13 cellular contexts compared by ENCODE assay signal in genomic region chr9:128885376-128885775, GRCh38. TPM values are rescaled to one million over a fixed set of nuclear protein-coding genes. Genes with fewer than 3 reads are reported as not detected.
DNase-seq lines count a peak whose midpoint lies in the region; ATAC-seq, FAIRE-seq and TF ChIP-seq lines count a peak whose summit lies in the region.
"Had no signal": no experiment of that assay in that cellular context is flagged by ENCODE, and none has a peak within 500 bp of the region (broad histone marks: within the 10 kb centered on the region; RNA-seq: fewer than 3 reads in every experiment).

No MANE protein-coding gene starts in this region.

- peak overlapping the region; percentile 45 for H3K4me3 Mint-ChIP-seq in CD8-positive, alpha-beta T cell

- H3K4me3 ChIP-seq in CD8-positive, alpha-beta T cell (ENCODE audit: low read depth, low read length): no peak overlapping the region
- H3K4me3 ChIP-seq in endothelial cell of umbilical vein (replicated peaks in 1 of 3; ENCODE audit: insufficient read depth in 1 of 3, low read depth in 1 of 3, low read length in 3 of 3) (no peak overlapping the region), prostate gland (no peak overlapping the region), ovary (no peak overlapping the region)
- H3K4me3 ChIP-seq: colonic mucosa had no signal

- no peaks in the 10 kb centered on the region for H3K27me3 ChIP-seq in CD8-positive, alpha-beta T cell (ENCODE audit: insufficient read depth, low read length)
- no peaks in the 10 kb centered on the region for H3K27me3 ChIP-seq in endothelial cell of umbilical vein (ENCODE audit: control insufficient read depth in 2 of 2, insufficient read depth in 2 of 2, low read length in 2 of 2)
- no peaks in the 10 kb centered on the region for H3K27me3 ChIP-seq in prostate gland (replicated peaks; ENCODE audit: insufficient read depth)
- H3K27me3 ChIP-seq in ovary: no peaks in the 10 kb centered on the region
- H3K27me3 ChIP-seq: colonic mucosa had no signal

- H3K4me1 ChIP-seq in CD8-positive, alpha-beta T cell (ENCODE audit: insufficient read depth, low read length): peaks cover 37% of the 10 kb centered on the region
- H3K4me1 ChIP-seq in endothelial cell of umbilical vein (ENCODE audit: control insufficient read depth, extremely low read depth, insufficient read depth, low read length): peaks cover 59% of the 10 kb centered on the region
- peaks cover 27% of the 10 kb centered on the region for H3K4me1 ChIP-seq in prostate gland (replicated peaks)
- H3K4me1 ChIP-seq in ovary (ENCODE audit: insufficient read depth): peaks cover 19% of the 10 kb centered on the region

- H3K36me3 ChIP-seq in CD8-positive, alpha-beta T cell (ENCODE audit: insufficient read depth, low read length): peaks cover 25% of the 10 kb centered on the region
- H3K36me3 ChIP-seq in endothelial cell of umbilical vein (ENCODE audit: control insufficient read depth in 2 of 2, extremely low read depth in 1 of 2, insufficient read depth in 2 of 2, low read length in 2 of 2): peaks cover 8 to 12% of the 10 kb centered on the region in 2 experiments
- no peaks in the 10 kb centered on the region for H3K36me3 ChIP-seq in prostate gland
- no peaks in the 10 kb centered on the region for H3K36me3 ChIP-seq in ovary

- H3K9me3 ChIP-seq in CD8-positive, alpha-beta T cell (ENCODE audit: low read length): no peaks in the 10 kb centered on the region
- H3K9me3 ChIP-seq in endothelial cell of umbilical vein (replicated peaks; ENCODE audit: control insufficient read depth, insufficient read depth, low read length): no peaks in the 10 kb centered on the region
- no peaks in the 10 kb centered on the region for H3K9me3 ChIP-seq in prostate gland
- no peaks in the 10 kb centered on the region for H3K9me3 ChIP-seq in ovary
- H3K9me3 ChIP-seq: colonic mucosa had no signal

- dilution Hi-C loops in endothelial cell of umbilical vein (cut with MboI; ENCODE audit: extremely low pct_ligation_motif_present, low sequenced_read_pairs): no loop called here

- no peak overlapping the region for H3K27ac ChIP-seq in CD8-positive, alpha-beta T cell (ENCODE audit: low read depth, low read length)
- H3K27ac ChIP-seq in RWPE1: peak overlapping the region; percentile 100
- H3K27ac ChIP-seq in endothelial cell of umbilical vein (ENCODE audit: insufficient read depth, low read depth, low read length): peak overlapping the region; percentile 75
- peak overlapping the region; percentile 39 to 61 for H3K27ac ChIP-seq in prostate gland
- H3K27ac ChIP-seq in ovary: no peak overlapping the region
- H3K27ac ChIP-seq: colonic mucosa, KMS-11 had no signal

- peaks cover 63% of the 10 kb centered on the region for H3K36me3 Mint-ChIP-seq in CD8-positive, alpha-beta T cell

- H3K4me1 Mint-ChIP-seq in CD8-positive, alpha-beta T cell (ENCODE audit: low read depth): peaks cover 54% of the 10 kb centered on the region

- no peaks in the 10 kb centered on the region for H3K9me1 ChIP-seq in endothelial cell of umbilical vein (replicated peaks; ENCODE audit: control insufficient read depth, extremely low read depth, insufficient read depth, low read length)

- no peaks in the 10 kb centered on the region for H3K27me3 Mint-ChIP-seq in CD8-positive, alpha-beta T cell (ENCODE audit: low read depth)

- no peak for ATAC-seq in CD8-positive, alpha-beta T cell

- TF ChIP-seq POLR2A in endothelial cell of umbilical vein (IDR thresholded peaks at IDR 0.05; ENCODE audit: low read depth, low read length): no peak
- no peak for TF ChIP-seq POLR2A in prostate gland (IDR thresholded peaks at IDR 0.05)
- no peak for TF ChIP-seq POLR2A in ovary (IDR thresholded peaks at IDR 0.05)

- H3K27ac Mint-ChIP-seq in CD8-positive, alpha-beta T cell: peak overlapping the region; percentile 72

- CTCF ChIA-PET in CD8-positive, alpha-beta T cell (lab: Charles Lee): interaction anchor here (1.0 kb wide), 1 partner anchor 27 kb away, joined by 3 read pairs; no protein-coding TSS in a partner anchor
- CTCF ChIA-PET in RWPE1 (lab: Yijun Ruan, JAX): interaction anchor here (0.6 to 1.0 kb wide), 2 partner anchors 20 to 878 kb away, joined by 3 read pairs; no protein-coding TSS in a partner anchor
- CTCF ChIA-PET in endothelial cell of umbilical vein (lab: Charles Lee): no interaction called here

- H3K9me3 Mint-ChIP-seq in CD8-positive, alpha-beta T cell: no peaks in the 10 kb centered on the region

- no peak overlapping the region for H2AFZ ChIP-seq in endothelial cell of umbilical vein (ENCODE audit: low read depth, low read length)

- DNase-seq in CD8-positive, alpha-beta T cell: no peak
- DNase-seq in RWPE1 (ENCODE audit: low spot score): no peak
- no peak for DNase-seq in endothelial cell of umbilical vein (ENCODE audit: low read depth, low spot score)
- DNase-seq in prostate gland (ENCODE audit: low spot score): no peak
- DNase-seq in ovary: no peak
- no peak for DNase-seq in OCI-M2 (lab: John Stamatoyannopoulos, UW; ENCODE audit: unreplicated experiment)
- no peak for DNase-seq in SW480 (ENCODE audit: low spot score)
- DNase-seq in stimulated activated CD4-positive, alpha-beta T cell treated with anti-CD3 and anti-CD28 coated beads, Interleukin-12 subunit alpha, Interleukin-12 subunit beta, amount 100 ng/mL, for 4 hours: no peak
- DNase-seq: colonic mucosa, foreskin melanocyte, HCEC 1CT, NCI-H2029 treated with DMSO at 0.1 percent for 48 hours had no signal

- no peak for TF ChIP-seq EP300 in ovary (IDR thresholded peaks at IDR 0.05)

- POLR2A ChIA-PET in CD8-positive, alpha-beta T cell (lab: Charles Lee): no interaction called here
- POLR2A ChIA-PET in RWPE1 (lab: Yijun Ruan, JAX; ENCODE audit: low non-redundant PET): no interaction called here
- POLR2A ChIA-PET in endothelial cell of umbilical vein (lab: Charles Lee): no interaction called here

- no peaks in the 10 kb centered on the region for H4K20me1 ChIP-seq in endothelial cell of umbilical vein (replicated peaks; ENCODE audit: control insufficient read depth, extremely low read depth, insufficient read depth, low read length)

- peaks cover 80% of the 10 kb centered on the region for H3K79me2 ChIP-seq in endothelial cell of umbilical vein (ENCODE audit: control insufficient read depth, insufficient read depth, low read length)

- WGBS in prostate gland: 74% methylated on average over 8 of the region's 8 CpGs
- WGBS in ovary, 3 donors: 85 to 91% (median 86%) methylated on average over 8 of the region's 8 CpGs

- no peak for FAIRE-seq in endothelial cell of umbilical vein (lab: Jason Lieb, UNC)

- no peak overlapping the region for H3K9ac ChIP-seq in endothelial cell of umbilical vein (replicated peaks; ENCODE audit: extremely low read depth, insufficient read depth, low read length)
- H3K9ac ChIP-seq: KMS-11 had no signal

- TF ChIP-seq CTCF in CD8-positive, alpha-beta T cell (IDR thresholded peaks at IDR 0.05): no peak
- no peak for TF ChIP-seq CTCF in RWPE1 (conservative IDR thresholded peaks at IDR 0.05; ENCODE audit: low read depth)
- TF ChIP-seq CTCF in endothelial cell of umbilical vein (IDR thresholded peaks at IDR 0.05; ENCODE audit: extremely low read depth in 1 of 2, insufficient read depth in 1 of 2, low read depth in 1 of 2, low read length in 2 of 2): no peak
- TF ChIP-seq CTCF in prostate gland (IDR thresholded peaks at IDR 0.05): no peak
- no peak for TF ChIP-seq CTCF in ovary (IDR thresholded peaks at IDR 0.05)

- BruUV-seq in endothelial cell of umbilical vein (replicated peaks; lab: Mats Ljungman, UMichigan): no TSS peak

- H3K4me2 ChIP-seq in endothelial cell of umbilical vein (ENCODE audit: insufficient read depth, low read length): no peak overlapping the region
- H3K4me2 ChIP-seq: KMS-11 had no signal

- intact Hi-C loops in CD8-positive, alpha-beta T cell (cut with DNase I, micrococcal nuclease): no loop called here
- intact Hi-C loops in endothelial cell of umbilical vein (cut with micrococcal nuclease): no loop called here
- intact Hi-C loops in prostate gland (cut with DNase I): no loop called here
- intact Hi-C loops in ovary (cut with DNase I): no loop called here

RNA-seq across cellular contexts. Expression of gene LRRC8A, which starts 3.4 kb away (rescaled TPM):
- total RNA-seq in CD8-positive, alpha-beta T cell: 10 to 100 TPM; 35.0 to 40.1 TPM
- total RNA-seq in endothelial cell of umbilical vein (99.6 and 126 TPM in 2 replicates), prostate gland (10 to 100 TPM; 78.2 to 78.8 TPM), ovary (10 to 100 TPM; 18.1 to 39.7 (median 26.4) TPM)
- polyA plus RNA-seq in endothelial cell of umbilical vein (129 and 134 TPM in 2 replicates), ovary (10 to 100 TPM; 21.2 to 28.5 TPM)
- 114 TPM in 2 replicates for polyA plus RNA-seq in endothelial cell of umbilical vein (2011; cell fraction: cytosol; rRNA removed)
- 66.6 and 67.7 TPM in 2 replicates for polyA plus RNA-seq in endothelial cell of umbilical vein (2011; cell fraction: nucleus; rRNA removed)
- polyA plus RNA-seq in endothelial cell of umbilical vein (2012): 82.3 and 108 TPM in 2 replicates
- 179 and 186 TPM in 2 replicates for polyA minus RNA-seq in endothelial cell of umbilical vein
- polyA minus RNA-seq in endothelial cell of umbilical vein (2011; cell fraction: cytosol; rRNA and poly(A)+ RNA removed): 21.5 TPM
- 55.5 and 56.5 TPM in 2 replicates for polyA minus RNA-seq in endothelial cell of umbilical vein (2011; cell fraction: nucleus; rRNA and poly(A)+ RNA removed)

RNA-seq across cellular contexts. Expression of gene KYAT1, which starts 3.6 kb away (rescaled TPM):
- 1 to 10 TPM; 2.4 to 3.0 TPM for total RNA-seq in CD8-positive, alpha-beta T cell
- total RNA-seq in endothelial cell of umbilical vein: 7.2 and 8.0 TPM in 2 replicates
- 9.6 and 10.3 TPM in 2 replicates for polyA plus RNA-seq in endothelial cell of umbilical vein
- polyA plus RNA-seq in endothelial cell of umbilical vein (2011; cell fraction: cytosol; rRNA removed): 6.9 and 7.2 TPM in 2 replicates
- polyA plus RNA-seq in endothelial cell of umbilical vein (2011; cell fraction: nucleus; rRNA removed): 27.0 and 28.9 TPM in 2 replicates
- 5.8 and 8.3 TPM in 2 replicates for polyA plus RNA-seq in endothelial cell of umbilical vein (2012)
- 6.1 and 8.5 TPM in 2 replicates for polyA minus RNA-seq in endothelial cell of umbilical vein
- 11.5 TPM for polyA minus RNA-seq in endothelial cell of umbilical vein (2011; cell fraction: cytosol; rRNA and poly(A)+ RNA removed)
- 5.9 and 7.1 TPM in 2 replicates for polyA minus RNA-seq in endothelial cell of umbilical vein (2011; cell fraction: nucleus; rRNA and poly(A)+ RNA removed)
- 10 to 100 TPM; 13.1 to 24.1 TPM for total RNA-seq in prostate gland
- 10 to 100 TPM in 1 of 7 donors, 1 to 10 TPM in 6; 4.6 to 10.2 (median 6.1) TPM for total RNA-seq in ovary
- polyA plus RNA-seq in ovary: 1 to 10 TPM; 4.2 to 5.8 TPM

RNA-seq across cellular contexts. Expression of gene PHYHD1, which starts 35.4 kb away (rescaled TPM):
- 1 to 10 TPM; 1.0 to 2.5 TPM for total RNA-seq in CD8-positive, alpha-beta T cell
- total RNA-seq in endothelial cell of umbilical vein: 0.30 and 1.8 TPM in 2 replicates
- polyA plus RNA-seq in endothelial cell of umbilical vein: 1.1 and 1.8 TPM in 2 replicates
- polyA plus RNA-seq in endothelial cell of umbilical vein (2011; cell fraction: cytosol; rRNA removed): 0.77 and 1.2 TPM in 2 replicates
- polyA plus RNA-seq in endothelial cell of umbilical vein (2011; cell fraction: nucleus; rRNA removed): 2.7 and 3.0 TPM in 2 replicates
- polyA plus RNA-seq in endothelial cell of umbilical vein (2012): not detected in 2 replicates
- 0.28 and 1.3 TPM in 2 replicates for polyA minus RNA-seq in endothelial cell of umbilical vein
- polyA minus RNA-seq in endothelial cell of umbilical vein (2011; cell fraction: cytosol; rRNA and poly(A)+ RNA removed): not detected
- polyA minus RNA-seq in endothelial cell of umbilical vein (2011; cell fraction: nucleus; rRNA and poly(A)+ RNA removed): 1.6 and 1.7 TPM in 2 replicates
- 10 to 100 TPM; 36.4 to 50.9 TPM for total RNA-seq in prostate gland
- 10 to 100 TPM; 24.8 to 63.9 (median 43.1) TPM for total RNA-seq in ovary
- 10 to 100 TPM; 41.1 to 50.4 TPM for polyA plus RNA-seq in ovary

RNA-seq across cellular contexts. Expression of gene SPOUT1, which starts 55.8 kb away (rescaled TPM):
- 10 to 100 TPM; 25.0 to 25.2 TPM for total RNA-seq in CD8-positive, alpha-beta T cell
- total RNA-seq in endothelial cell of umbilical vein (51.6 and 59.3 TPM in 2 replicates), prostate gland (10 to 100 TPM; 45.8 to 47.5 TPM), ovary (10 to 100 TPM; 10.7 to 47.9 (median 26.5) TPM)
- polyA plus RNA-seq in endothelial cell of umbilical vein (50.4 and 51.4 TPM in 2 replicates), ovary (10 to 100 TPM in 1 of 2 donors, 1 to 10 TPM in 1; 6.3 to 18.5 TPM)
- polyA plus RNA-seq in endothelial cell of umbilical vein (2011; cell fraction: cytosol; rRNA removed): 34.2 and 38.7 TPM in 2 replicates
- 71.3 and 80.1 TPM in 2 replicates for polyA plus RNA-seq in endothelial cell of umbilical vein (2011; cell fraction: nucleus; rRNA removed)
- polyA plus RNA-seq in endothelial cell of umbilical vein (2012): 35.6 and 37.8 TPM in 2 replicates
- polyA minus RNA-seq in endothelial cell of umbilical vein: 31.5 and 35.9 TPM in 2 replicates
- 27.5 TPM for polyA minus RNA-seq in endothelial cell of umbilical vein (2011; cell fraction: cytosol; rRNA and poly(A)+ RNA removed)
- polyA minus RNA-seq in endothelial cell of umbilical vein (2011; cell fraction: nucleus; rRNA and poly(A)+ RNA removed): 14.3 and 17.9 TPM in 2 replicates

Comparison
In these comparisons a context has a peak if more than half of its experiments do, and no peak if none do; other contexts are left out.
1. H3K27ac ChIP-seq: peak in RWPE1 (single experiment), endothelial cell of umbilical vein (single experiment) and prostate gland (2 of 2); none in CD8-positive, alpha-beta T cell (single experiment) and ovary (0 of 2).